ENCODE assay signal across 1 cellular context in genomic region chr6:10180138-10181074, GRCh38.
TF ChIP-seq lines count a peak whose summit lies in the region.

No MANE protein-coding gene starts in this region.

TF ChIP-seq in H1, 55 proteins besides CTCF, POLR2A, EP300 and RAD21:
- TF ChIP-seq NANOG (IDR thresholded peaks at IDR 0.05; ENCODE audit: insufficient read depth, low read depth, low read length, poor library complexity, severe bottlenecking), result no peak
- no peak for TF ChIP-seq E2F6 (IDR thresholded peaks at IDR 0.05)
- TF ChIP-seq GABPA (IDR thresholded peaks at IDR 0.05; ENCODE audit: borderline replicate concordance, insufficient read depth, low read length), result no peak
- no peak for TF ChIP-seq SIX5 (IDR thresholded peaks at IDR 0.05; ENCODE audit: low read depth, low read length)
- TF ChIP-seq POLR2AphosphoS5 (IDR thresholded peaks at IDR 0.05; ENCODE audit: low read depth, low read length), result no peak
- TF ChIP-seq NRF1 (IDR thresholded peaks at IDR 0.05; ENCODE audit: low read depth, low read length), result no peak
- TF ChIP-seq CBX5 (IDR thresholded peaks at IDR 0.05; ENCODE audit: low read depth, low read length), result no peak
- TF ChIP-seq SAP30 (IDR thresholded peaks at IDR 0.05; ENCODE audit: insufficient read depth, insufficient replicate concordance, low read length), result no peak
- TF ChIP-seq BRCA1 (IDR thresholded peaks at IDR 0.05; ENCODE audit: low read depth, low read length), result no peak
- no peak for TF ChIP-seq TEAD4 (IDR thresholded peaks at IDR 0.05; ENCODE audit: low read depth, low read length)
- TF ChIP-seq, protein P1, sequence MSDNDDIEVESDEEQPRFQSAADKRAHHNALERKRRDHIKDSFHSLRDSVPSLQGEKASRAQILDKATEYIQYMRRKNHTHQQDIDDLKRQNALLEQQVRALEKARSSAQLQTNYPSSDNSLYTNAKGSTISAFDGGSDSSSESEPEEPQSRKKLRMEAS (IDR thresholded peaks at IDR 0.05), result no peak
TF ChIP-seq in H1: peak in this region for 0.
